ENCODE assay signal across 15 cellular contexts in genomic region chr11:95359756-95360155, GRCh38.
"Had no signal": no experiment of that assay in that cellular context is flagged by ENCODE, and none has a peak within 500 bp of the region (broad histone marks: within the 10 kb centered on the region; RNA-seq: fewer than 3 reads in every experiment).

No MANE protein-coding gene starts in this region.

- H3K27me3 ChIP-seq: colonic mucosa, gastrocnemius medialis, right lobe of liver, spleen, transverse colon had no signal

- ATAC-seq: activated T-helper 17 cell treated with anti-CD3 and anti-CD28 coated beads, Interleukin-2, amount 50 U/mL, for 72 hours; stimulated activated memory B cell treated with anti-CD40 and anti-IgM and Interleukin-4, amounts not matched to agents 10 μg/mL and 1 μg/mL and 100 μg/mL, for 72 hours; T-cell had no signal

- H3K9me3 ChIP-seq: colonic mucosa, gastrocnemius medialis, right lobe of liver, spleen, transverse colon had no signal

- FAIRE-seq: endothelial cell of umbilical vein had no signal

- H3K36me3 ChIP-seq: colonic mucosa, gastrocnemius medialis, right lobe of liver, spleen, transverse colon, WERI-Rb-1 had no signal

- DNase-seq: activated CD4-positive, alpha-beta T cell treated with anti-CD3 and anti-CD28 coated beads for 48 hours; activated naive CD4-positive, alpha-beta T cell treated with anti-CD3 and anti-CD28 coated beads, Interleukin-2, amount 10 ng/mL, durations not matched to agents 7 days and 5 days; caudate nucleus; colonic mucosa; gastrocnemius medialis; kidney glomerular epithelial cell; spleen; stimulated activated CD4-positive, alpha-beta T cell treated with anti-CD3 and anti-CD28 coated beads, Interleukin-1b, Interleukin-23, amount 100 ng/mL, for 48 hours; T-cell; transverse colon; WERI-Rb-1 had no signal

- H3K27ac ChIP-seq: colonic mucosa, gastrocnemius medialis, right lobe of liver, transverse colon, WERI-Rb-1 had no signal

- H3K4me3 ChIP-seq: colonic mucosa, gastrocnemius medialis, right lobe of liver, spleen, transverse colon had no signal

- H3K4me1 ChIP-seq: colonic mucosa had no signal
